Comparison of ENCODE assay signal across 26 cellular contexts in the genomic region with DNA sequence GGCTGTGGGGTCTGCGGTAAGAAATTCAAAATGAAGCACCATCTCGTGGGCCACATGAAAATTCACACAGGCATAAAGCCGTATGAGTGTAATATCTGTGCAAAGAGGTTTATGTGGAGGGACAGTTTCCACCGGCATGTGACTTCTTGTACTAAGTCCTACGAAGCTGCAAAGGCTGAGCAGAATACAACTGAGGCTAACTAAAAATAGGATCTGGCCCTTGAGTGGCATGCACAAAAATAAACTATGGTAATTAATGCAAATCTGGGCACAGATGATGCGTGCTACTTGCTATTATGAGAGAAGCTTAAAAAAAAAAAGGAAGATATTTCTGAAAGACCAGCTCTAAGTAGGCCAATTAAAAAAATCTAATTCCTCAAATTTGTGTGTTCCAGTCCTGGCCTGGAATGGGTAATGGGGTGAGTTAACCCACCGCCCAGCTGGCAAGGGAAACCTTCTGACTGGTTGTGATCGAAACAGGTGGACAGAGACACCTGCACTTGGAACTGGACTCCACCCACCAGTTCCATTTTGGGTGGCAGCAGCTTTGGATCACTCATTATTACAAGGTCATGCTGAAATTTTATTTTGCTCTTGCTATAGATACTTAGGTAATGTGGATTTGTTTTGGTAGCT. TPM values are rescaled to one million over a fixed set of nuclear protein-coding genes. Genes with fewer than 3 reads are reported as not detected.
DNase-seq lines count a peak whose midpoint lies in the region; ATAC-seq and TF ChIP-seq lines count a peak whose summit lies in the region.
"Had no signal": no experiment of that assay in that cellular context is flagged by ENCODE, and none has a peak within 500 bp of the region (broad histone marks: within the 10 kb centered on the region; RNA-seq: fewer than 3 reads in every experiment).

No MANE protein-coding gene starts in this region.

- intact Hi-C loops in natural killer cell (cut with micrococcal nuclease) (no loop called here), right cardiac atrium (cut with DNase I) (no loop called here)

- ATAC-seq in natural killer cell: no peak
- no peak for ATAC-seq in natural killer cell treated with Interleukin-12 subunit alpha and Interleukin-12 subunit beta and Interleukin-15 and Interleukin-18, amount 100 ng/mL, for 72 hours
- peak in 1 of 2 donors; percentile 40 for ATAC-seq in right cardiac atrium

- H3K27me3 Mint-ChIP-seq in natural killer cell (ENCODE audit: low read depth in 2 of 2): no peaks in the 10 kb centered on the region
- H3K27me3 Mint-ChIP-seq in natural killer cell treated with Interleukin-12 subunit alpha and Interleukin-12 subunit beta and Interleukin-15 and Interleukin-18, amount 100 ng/mL, for 72 hours: no peaks in the 10 kb centered on the region
- H3K27me3 Mint-ChIP-seq: activated naive CD4-positive, alpha-beta T cell treated with anti-CD3 and anti-CD28 coated beads, Interleukin-2, amount 50 U/mL, for 24 hours; CD4-positive, alpha-beta T cell; effector memory CD8-positive, alpha-beta T cell; IgD-negative memory B cell had no signal

- DNase-seq in natural killer cell: no peak
- no peak for DNase-seq in natural killer cell treated with Interleukin-12 subunit alpha and Interleukin-12 subunit beta and Interleukin-15 and Interleukin-18, amount 100 ng/mL, for 72 hours (ENCODE audit: low spot score)
- peak in 10 of 61 donors; percentile 7 to 64 (median 36) for DNase-seq in caudate nucleus (lab: John Stamatoyannopoulos, UW)
- DNase-seq in right cardiac atrium: no peak
- DNase-seq in NCI-H2227 (lab: John Stamatoyannopoulos, UW; ENCODE audit: unreplicated experiment): no peak
- no peak for DNase-seq in middle frontal gyrus (ENCODE audit: extremely low spot score, low spot score)
- no peak for DNase-seq in stimulated activated CD4-positive, alpha-beta T cell treated with anti-CD3 and anti-CD28 coated beads, Interleukin-2, amount 100 ng/mL, for 48 hours
- no peak for DNase-seq in COLO829 (ENCODE audit: low spot score)
- DNase-seq: activated CD4-positive, alpha-beta T cell treated with anti-CD3 and anti-CD28 coated beads for 4 hours; activated CD8-positive, alpha-beta T cell treated with anti-CD3 and anti-CD28 coated beads, Interleukin-2, amount 10 ng/mL, durations not matched to agents 7 days and 5 days; amniotic stem cell; CD4-positive, alpha-beta T cell; colonic mucosa; DND-41; effector memory CD8-positive, alpha-beta T cell; HCEC 1CT; NCI-H1048; NCI-H2107; retina; stimulated activated CD4-positive, alpha-beta T cell treated with anti-CD3 and anti-CD28 coated beads, Interleukin-1b, Interleukin-23, amount 100 ng/mL, for 48 hours; stomach; WERI-Rb-1 had no signal

- no peak for TF ChIP-seq CTCF in natural killer cell (IDR thresholded peaks at IDR 0.05)

- peak overlapping the region; percentile 53 to 54 for H3K27ac Mint-ChIP-seq in natural killer cell
- no peak overlapping the region for H3K27ac Mint-ChIP-seq in natural killer cell treated with Interleukin-12 subunit alpha and Interleukin-12 subunit beta and Interleukin-15 and Interleukin-18, amount 100 ng/mL, for 72 hours
- H3K27ac Mint-ChIP-seq: activated naive CD4-positive, alpha-beta T cell treated with anti-CD3 and anti-CD28 coated beads, Interleukin-2, amount 50 U/mL, for 24 hours; CD4-positive, alpha-beta T cell had no signal

- H3K9me3 Mint-ChIP-seq in natural killer cell: no peaks in the 10 kb centered on the region
- no peaks in the 10 kb centered on the region for H3K9me3 Mint-ChIP-seq in natural killer cell treated with Interleukin-12 subunit alpha and Interleukin-12 subunit beta and Interleukin-15 and Interleukin-18, amount 100 ng/mL, for 72 hours
- H3K9me3 Mint-ChIP-seq: activated naive CD4-positive, alpha-beta T cell treated with anti-CD3 and anti-CD28 coated beads, Interleukin-2, amount 50 U/mL, for 24 hours; CD4-positive, alpha-beta T cell; effector memory CD8-positive, alpha-beta T cell; IgD-negative memory B cell had no signal

- peak overlapping the region; percentile 89 for H3K27ac ChIP-seq in caudate nucleus (ENCODE audit: low read depth, low read length)
- H3K27ac ChIP-seq in right cardiac atrium (ENCODE audit: low read length): peak overlapping the region; percentile 46
- H3K27ac ChIP-seq: colonic mucosa, SJSA1, stomach, tibial nerve, WERI-Rb-1 had no signal

- H3K9me3 ChIP-seq in right cardiac atrium (ENCODE audit: control insufficient read depth, low read length): no peaks in the 10 kb centered on the region
- H3K9me3 ChIP-seq: colonic mucosa, SJSA1, stomach, tibial nerve had no signal

- H3K4me1 ChIP-seq in right cardiac atrium (ENCODE audit: control insufficient read depth, insufficient read depth, low read length): peaks cover 3% of the 10 kb centered on the region
- H3K4me1 ChIP-seq: colonic mucosa, SJSA1 had no signal

- 78% methylated on average over 8 of the region's 8 CpGs for WGBS in right cardiac atrium

- no peak overlapping the region for H3K4me3 ChIP-seq in right cardiac atrium (ENCODE audit: low read length)
- H3K4me3 ChIP-seq: colonic mucosa, SJSA1, stomach, tibial nerve had no signal

- H3K36me3 Mint-ChIP-seq in natural killer cell: peaks cover 26% of the 10 kb centered on the region
- H3K36me3 Mint-ChIP-seq in natural killer cell treated with Interleukin-12 subunit alpha and Interleukin-12 subunit beta and Interleukin-15 and Interleukin-18, amount 100 ng/mL, for 72 hours: peaks cover 36% of the 10 kb centered on the region

- no peaks in the 10 kb centered on the region for H3K27me3 ChIP-seq in right cardiac atrium (ENCODE audit: control insufficient read depth, insufficient read depth)
- H3K27me3 ChIP-seq: colonic mucosa, SJSA1, stomach, tibial nerve had no signal

- no peak overlapping the region for H3K4me3 Mint-ChIP-seq in natural killer cell
- no peak overlapping the region for H3K4me3 Mint-ChIP-seq in natural killer cell treated with Interleukin-12 subunit alpha and Interleukin-12 subunit beta and Interleukin-15 and Interleukin-18, amount 100 ng/mL, for 72 hours
- H3K4me3 Mint-ChIP-seq: activated CD8-positive, alpha-beta T cell treated with anti-CD3 and anti-CD28 coated beads, Interleukin-2, amount 10 ng/mL, durations not matched to agents 7 days and 5 days; activated naive CD4-positive, alpha-beta T cell treated with anti-CD3 and anti-CD28 coated beads, Interleukin-2, amount 50 U/mL, for 24 hours; CD4-positive, alpha-beta T cell; effector memory CD8-positive, alpha-beta T cell had no signal

- H3K4me1 Mint-ChIP-seq in natural killer cell: peaks cover 44% of the 10 kb centered on the region in 2 donors
- peaks cover 32 to 48% of the 10 kb centered on the region in 2 donors for H3K4me1 Mint-ChIP-seq in natural killer cell treated with Interleukin-12 subunit alpha and Interleukin-12 subunit beta and Interleukin-15 and Interleukin-18, amount 100 ng/mL, for 72 hours (ENCODE audit: low read depth in 2 of 2)

RNA-seq across cellular contexts. Expression of a gene that starts 26.6 kb away (rescaled TPM):
- total RNA-seq in natural killer cell (10 to 100 TPM in 2 of 3 donors, 1 to 10 TPM in 1; 8.9 to 13.9 (median 12.0) TPM), right cardiac atrium (1 to 10 TPM; 5.2 to 6.0 (median 5.4) TPM)
- 10 to 100 TPM in 1 of 2 donors, 1 to 10 TPM in 1; 7.6 to 11.9 TPM for total RNA-seq in natural killer cell treated with Interleukin-12 subunit alpha and Interleukin-12 subunit beta and Interleukin-15 and Interleukin-18, amount 100 ng/mL, for 72 hours
- 2.4 TPM for polyA plus RNA-seq in right cardiac atrium

RNA-seq across cellular contexts. Expression of a gene that starts 29.0 kb away (rescaled TPM):
- total RNA-seq in natural killer cell (10 to 100 TPM; 42.1 to 61.0 (median 57.2) TPM), right cardiac atrium (10 to 100 TPM; 17.2 to 23.4 (median 19.6) TPM)
- total RNA-seq in natural killer cell treated with Interleukin-12 subunit alpha and Interleukin-12 subunit beta and Interleukin-15 and Interleukin-18, amount 100 ng/mL, for 72 hours: 10 to 100 TPM; 25.0 to 42.1 TPM
- 7.5 TPM for polyA plus RNA-seq in right cardiac atrium

Comparison
In these comparisons a context has a peak if more than half of its experiments do, and no peak if none do; other contexts are left out.
1. H3K27ac Mint-ChIP-seq: peak in natural killer cell (2 of 2); none in natural killer cell treated with Interleukin-12 subunit alpha and Interleukin-12 subunit beta and Interleukin-15 and Interleukin-18, amount 100 ng/mL, for 72 hours (0 of 2).